ENCODE assay signal across 10 cellular contexts in genomic region chr2:191202881-191203397, GRCh38. TPM values are rescaled to one million over a fixed set of nuclear protein-coding genes. Genes with fewer than 3 reads are reported as not detected.
DNase-seq lines count a peak whose midpoint lies in the region; ATAC-seq and TF ChIP-seq lines count a peak whose summit lies in the region.
"Had no signal": no experiment of that assay in that cellular context is flagged by ENCODE, and none has a peak within 500 bp of the region (broad histone marks: within the 10 kb centered on the region; RNA-seq: fewer than 3 reads in every experiment).

No MANE protein-coding gene starts in this region.

- H3K4me3 Mint-ChIP-seq in HFFc6, result peak overlapping the region; percentile 73

- peaks cover 33% of the 10 kb centered on the region for H3K4me1 Mint-ChIP-seq in HFFc6 (ENCODE audit: low read depth)

- H3K4me3 ChIP-seq in astrocyte of the spinal cord (ENCODE audit: low read depth, low read length), result no peak overlapping the region

- in situ Hi-C loops in astrocyte of the spinal cord (cut with HindIII; ENCODE audit: low sequenced_read_pairs), result no loop called here

- H3K9me3 Mint-ChIP-seq in HFFc6, result peaks cover 15% of the 10 kb centered on the region

- no peak for ATAC-seq in HG02610 (IDR thresholded peaks at IDR 0.05; ENCODE audit: unreplicated experiment)
- no peak for ATAC-seq in HG03175 (IDR thresholded peaks at IDR 0.05; ENCODE audit: unreplicated experiment)

- TF ChIP-seq CTCF in HFFc6 (IDR thresholded peaks at IDR 0.05), result no peak
- TF ChIP-seq CTCF in astrocyte of the spinal cord (IDR thresholded peaks at IDR 0.05; ENCODE audit: low read depth, low read length), result no peak

- peaks cover 18% of the 10 kb centered on the region for H3K36me3 Mint-ChIP-seq in HFFc6 (ENCODE audit: low read depth)

- peak overlapping the region; percentile 90 for H3K27ac Mint-ChIP-seq in HFFc6

- peak; percentile 57 for DNase-seq in A172 (ENCODE audit: low spot score)
- peak; percentile 33 for DNase-seq in HFFc6
- peak; percentile 13 for DNase-seq in astrocyte of the spinal cord (ENCODE audit: low read depth, low spot score)
- peak; percentile 51 for DNase-seq in kidney tubule cell (ENCODE audit: low spot score)
- DNase-seq in iPS-NIHi11 (ENCODE audit: low spot score), result no peak
- no peak for DNase-seq in NCI-H526 (lab: John Stamatoyannopoulos, UW)
- DNase-seq: cerebellar nuclear complex, NCI-H2081 had no signal

- no peaks in the 10 kb centered on the region for H3K27me3 Mint-ChIP-seq in HFFc6 (ENCODE audit: insufficient read depth)

RNA-seq across cellular contexts. Expression of gene MYO1B, which starts 42.3 kb away (rescaled TPM):
- 4.1 and 4.9 TPM in 2 replicates for total RNA-seq in A172 (2014; rRNA removed; shearing (Covaris generic))
- total RNA-seq in HFFc6 (2021; fragmentation: NEBNext Ultra II Directional; extraction: Animal tissue kit (Norgen Biotek cat#: 25700)), result 100 to 1,000 TPM; 214 to 254 (median 236) TPM

RNA-seq across cellular contexts. Expression of gene STAT4, which starts 52.1 kb away (rescaled TPM):
- 0.55 and 0.93 TPM in 2 replicates for total RNA-seq in A172 (2014; rRNA removed; shearing (Covaris generic))
- 1 to 10 TPM in 1 of 6 experiments, under 1 TPM in 5; 0.31 to 1.1 (median 0.47) TPM for total RNA-seq in HFFc6 (2021; fragmentation: NEBNext Ultra II Directional; extraction: Animal tissue kit (Norgen Biotek cat#: 25700))

Comparison
In these comparisons a context has a peak if more than half of its experiments do, and no peak if none do; other contexts are left out.
1. DNase-seq: peak in A172 (single experiment), HFFc6 (single experiment), astrocyte of the spinal cord (single experiment) and kidney tubule cell (single experiment); none in iPS-NIHi11 (single experiment) and NCI-H526 (0 of 2).
2. RNA of gene MYO1B, which starts 42.3 kb away (total RNA-seq): 214 to 254 TPM in HFFc6; 4.1 to 4.9 TPM in A172; every median in the first group is over 10 times any median in the second.